Comparison of ENCODE assay signal across 1 cellular context in the genomic region with DNA sequence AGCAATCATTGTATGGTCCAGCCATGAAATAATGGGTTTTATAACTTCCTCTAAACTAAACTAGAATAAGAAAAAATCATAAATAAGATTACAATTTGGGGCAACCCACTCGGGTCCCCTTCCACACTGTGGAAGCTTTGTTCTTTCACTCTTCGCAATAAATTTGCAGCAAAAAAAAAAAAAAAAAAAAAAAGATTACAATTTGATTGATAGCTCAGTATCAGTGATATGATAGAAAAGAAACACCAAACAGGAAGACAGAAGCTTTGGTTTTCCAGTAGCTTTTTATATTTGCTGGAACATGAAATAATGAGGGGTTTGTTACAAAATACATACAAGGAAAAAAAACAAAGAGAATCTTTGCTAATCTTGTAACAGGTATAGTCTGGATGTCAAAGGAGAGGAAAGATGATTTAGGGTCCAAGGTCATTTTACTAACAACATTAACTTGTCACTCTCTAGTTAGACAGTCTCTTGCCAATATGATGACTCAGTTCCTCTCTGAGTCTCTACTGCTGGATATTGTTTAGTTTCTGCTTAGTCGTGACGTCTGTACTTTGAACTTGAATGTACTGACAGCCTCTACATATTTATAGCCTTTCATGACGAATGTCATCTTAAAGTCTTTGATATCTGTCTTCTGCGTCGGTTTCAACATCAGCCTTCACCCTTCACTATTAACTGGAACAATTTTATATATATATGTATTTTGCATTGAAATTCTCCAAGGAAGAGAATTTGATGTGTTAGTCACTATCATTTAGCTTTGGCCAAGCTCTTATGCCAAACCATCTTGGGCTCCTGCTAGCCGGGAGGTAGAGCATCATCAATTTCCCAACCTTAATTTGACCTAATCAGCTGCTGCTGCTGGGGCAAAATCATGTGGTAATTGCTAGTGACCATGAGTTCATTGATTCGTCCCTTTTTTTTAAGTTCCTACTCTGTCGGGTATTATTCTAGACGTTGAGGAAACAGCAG.
TF ChIP-seq lines count a peak whose summit lies in the region.

No MANE protein-coding gene starts in this region.

TF ChIP-seq in K562, 482 proteins besides CTCF, POLR2A, EP300 and RAD21 (continued from another document):
- TF ChIP-seq, protein P1, sequence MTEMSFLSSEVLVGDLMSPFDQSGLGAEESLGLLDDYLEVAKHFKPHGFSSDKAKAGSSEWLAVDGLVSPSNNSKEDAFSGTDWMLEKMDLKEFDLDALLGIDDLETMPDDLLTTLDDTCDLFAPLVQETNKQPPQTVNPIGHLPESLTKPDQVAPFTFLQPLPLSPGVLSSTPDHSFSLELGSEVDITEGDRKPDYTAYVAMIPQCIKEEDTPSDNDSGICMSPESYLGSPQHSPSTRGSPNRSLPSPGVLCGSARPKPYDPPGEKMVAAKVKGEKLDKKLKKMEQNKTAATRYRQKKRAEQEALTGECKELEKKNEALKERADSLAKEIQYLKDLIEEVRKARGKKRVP (CRISPR knock-in tag; IDR thresholded peaks at IDR 0.05) = no peak
- TF ChIP-seq SP2 (IDR thresholded peaks at IDR 0.05; ENCODE audit: extremely low read depth, low read depth, low read length, poor library complexity, severe bottlenecking) (no peak), ZNF282 (CRISPR knock-in tag; IDR thresholded peaks at IDR 0.05) (no peak), FOXK2 (conservative IDR thresholded peaks at IDR 0.05 in 1 of 2, IDR thresholded peaks at IDR 0.05 in 1 of 2; ENCODE audit: low read depth in 2 of 2) (no peak), USF2 (CRISPR knock-in tag; IDR thresholded peaks at IDR 0.05) (no peak), SMARCC2 (IDR thresholded peaks at IDR 0.05; ENCODE audit: low read depth) (peak; percentile 65; the same call in 1 of the 2 replicates), KLF6 (CRISPR knock-in tag; IDR thresholded peaks at IDR 0.05; ENCODE audit: borderline replicate concordance) (no peak), NCOA2 (IDR thresholded peaks at IDR 0.05; ENCODE audit: partially characterized antibody in 2 of 2) (no peak), WHSC1 (IDR thresholded peaks at IDR 0.05; ENCODE audit: low read length) (no peak), CBX5 (IDR thresholded peaks at IDR 0.05; ENCODE audit: borderline replicate concordance, low read depth) (no peak), HNRNPH1 (optimal IDR thresholded peaks at IDR 0.05; ENCODE audit: low read depth, low read length) (no peak), E2F3 (CRISPR knock-in tag; IDR thresholded peaks at IDR 0.05) (no peak), TAL1 (IDR thresholded peaks at IDR 0.05) (no peak), POLR3A (IDR thresholded peaks at IDR 0.05; ENCODE audit: borderline replicate concordance, extremely low read depth, insufficient read depth, insufficient read length) (no peak), GTF2A2 (tag; IDR thresholded peaks at IDR 0.05) (no peak), XRCC4 (IDR thresholded peaks at IDR 0.05; ENCODE audit: extremely low read depth, insufficient read depth, insufficient read length) (no peak), TRIM28 (IDR thresholded peaks at IDR 0.05) (no peak), ZNF253 (CRISPR knock-in tag; conservative IDR thresholded peaks at IDR 0.05) (no peak), GABPA (tag; conservative IDR thresholded peaks at IDR 0.05; ENCODE audit: low read depth) (peak; percentile 47), ELF2 (CRISPR knock-in tag; IDR thresholded peaks at IDR 0.05) (no peak), CBX1 (IDR thresholded peaks at IDR 0.05; ENCODE audit: low read depth) (no peak), MNT (conservative IDR thresholded peaks at IDR 0.05) (no peak; a peak in 1 of 4 replicates), NKRF (IDR thresholded peaks at IDR 0.05; ENCODE audit: borderline replicate concordance) (no peak), TCF7L2 (IDR thresholded peaks at IDR 0.05; ENCODE audit: low read depth, low read length) (no peak), GTF2F1 (IDR thresholded peaks at IDR 0.05; ENCODE audit: low read depth, low read length) (no peak), HNRNPL (IDR thresholded peaks at IDR 0.05; ENCODE audit: low read depth, low read length) (no peak), GMEB1 (CRISPR knock-in tag; IDR thresholded peaks at IDR 0.05) (no peak), MTA3 (IDR thresholded peaks at IDR 0.05; ENCODE audit: borderline replicate concordance) (no peak), CREM (IDR thresholded peaks at IDR 0.05; ENCODE audit: low read depth) (peak; percentile 87), NCOR1 (IDR thresholded peaks at IDR 0.05) (0 out of 2 replicates have a peak, but pooled peaks have one; percentile 27), ZSCAN32 (CRISPR knock-in tag; IDR thresholded peaks at IDR 0.05) (no peak)
- TF ChIP-seq, protein P2, sequence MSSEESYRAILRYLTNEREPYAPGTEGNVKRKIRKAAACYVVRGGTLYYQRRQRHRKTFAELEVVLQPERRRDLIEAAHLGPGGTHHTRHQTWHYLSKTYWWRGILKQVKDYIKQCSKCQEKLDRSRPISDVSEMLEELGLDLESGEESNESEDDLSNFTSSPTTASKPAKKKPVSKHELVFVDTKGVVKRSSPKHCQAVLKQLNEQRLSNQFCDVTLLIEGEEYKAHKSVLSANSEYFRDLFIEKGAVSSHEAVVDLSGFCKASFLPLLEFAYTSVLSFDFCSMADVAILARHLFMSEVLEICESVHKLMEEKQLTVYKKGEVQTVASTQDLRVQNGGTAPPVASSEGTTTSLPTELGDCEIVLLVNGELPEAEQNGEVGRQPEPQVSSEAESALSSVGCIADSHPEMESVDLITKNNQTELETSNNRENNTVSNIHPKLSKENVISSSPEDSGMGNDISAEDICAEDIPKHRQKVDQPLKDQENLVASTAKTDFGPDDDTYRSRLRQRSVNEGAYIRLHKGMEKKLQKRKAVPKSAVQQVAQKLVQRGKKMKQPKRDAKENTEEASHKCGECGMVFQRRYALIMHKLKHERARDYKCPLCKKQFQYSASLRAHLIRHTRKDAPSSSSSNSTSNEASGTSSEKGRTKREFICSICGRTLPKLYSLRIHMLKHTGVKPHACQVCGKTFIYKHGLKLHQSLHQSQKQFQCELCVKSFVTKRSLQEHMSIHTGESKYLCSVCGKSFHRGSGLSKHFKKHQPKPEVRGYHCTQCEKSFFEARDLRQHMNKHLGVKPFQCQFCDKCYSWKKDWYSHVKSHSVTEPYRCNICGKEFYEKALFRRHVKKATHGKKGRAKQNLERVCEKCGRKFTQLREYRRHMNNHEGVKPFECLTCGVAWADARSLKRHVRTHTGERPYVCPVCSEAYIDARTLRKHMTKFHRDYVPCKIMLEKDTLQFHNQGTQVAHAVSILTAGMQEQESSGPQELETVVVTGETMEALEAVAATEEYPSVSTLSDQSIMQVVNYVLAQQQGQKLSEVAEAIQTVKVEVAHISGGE (CRISPR knock-in tag; IDR thresholded peaks at IDR 0.05) = no peak
- TF ChIP-seq, protein P3, sequence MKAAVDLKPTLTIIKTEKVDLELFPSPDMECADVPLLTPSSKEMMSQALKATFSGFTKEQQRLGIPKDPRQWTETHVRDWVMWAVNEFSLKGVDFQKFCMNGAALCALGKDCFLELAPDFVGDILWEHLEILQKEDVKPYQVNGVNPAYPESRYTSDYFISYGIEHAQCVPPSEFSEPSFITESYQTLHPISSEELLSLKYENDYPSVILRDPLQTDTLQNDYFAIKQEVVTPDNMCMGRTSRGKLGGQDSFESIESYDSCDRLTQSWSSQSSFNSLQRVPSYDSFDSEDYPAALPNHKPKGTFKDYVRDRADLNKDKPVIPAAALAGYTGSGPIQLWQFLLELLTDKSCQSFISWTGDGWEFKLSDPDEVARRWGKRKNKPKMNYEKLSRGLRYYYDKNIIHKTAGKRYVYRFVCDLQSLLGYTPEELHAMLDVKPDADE (conservative IDR thresholded peaks at IDR 0.05; ENCODE audit: control insufficient read depth, low read depth, low read length) = no peak
- TF ChIP-seq, protein P4, sequence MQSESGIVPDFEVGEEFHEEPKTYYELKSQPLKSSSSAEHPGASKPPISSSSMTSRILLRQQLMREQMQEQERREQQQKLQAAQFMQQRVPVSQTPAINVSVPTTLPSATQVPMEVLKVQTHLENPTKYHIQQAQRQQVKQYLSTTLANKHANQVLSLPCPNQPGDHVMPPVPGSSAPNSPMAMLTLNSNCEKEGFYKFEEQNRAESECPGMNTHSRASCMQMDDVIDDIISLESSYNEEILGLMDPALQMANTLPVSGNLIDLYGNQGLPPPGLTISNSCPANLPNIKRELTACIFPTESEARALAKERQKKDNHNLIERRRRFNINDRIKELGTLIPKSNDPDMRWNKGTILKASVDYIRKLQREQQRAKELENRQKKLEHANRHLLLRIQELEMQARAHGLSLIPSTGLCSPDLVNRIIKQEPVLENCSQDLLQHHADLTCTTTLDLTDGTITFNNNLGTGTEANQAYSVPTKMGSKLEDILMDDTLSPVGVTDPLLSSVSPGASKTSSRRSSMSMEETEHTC (IDR thresholded peaks at IDR 0.05) = no peak
- TF ChIP-seq, protein P5, sequence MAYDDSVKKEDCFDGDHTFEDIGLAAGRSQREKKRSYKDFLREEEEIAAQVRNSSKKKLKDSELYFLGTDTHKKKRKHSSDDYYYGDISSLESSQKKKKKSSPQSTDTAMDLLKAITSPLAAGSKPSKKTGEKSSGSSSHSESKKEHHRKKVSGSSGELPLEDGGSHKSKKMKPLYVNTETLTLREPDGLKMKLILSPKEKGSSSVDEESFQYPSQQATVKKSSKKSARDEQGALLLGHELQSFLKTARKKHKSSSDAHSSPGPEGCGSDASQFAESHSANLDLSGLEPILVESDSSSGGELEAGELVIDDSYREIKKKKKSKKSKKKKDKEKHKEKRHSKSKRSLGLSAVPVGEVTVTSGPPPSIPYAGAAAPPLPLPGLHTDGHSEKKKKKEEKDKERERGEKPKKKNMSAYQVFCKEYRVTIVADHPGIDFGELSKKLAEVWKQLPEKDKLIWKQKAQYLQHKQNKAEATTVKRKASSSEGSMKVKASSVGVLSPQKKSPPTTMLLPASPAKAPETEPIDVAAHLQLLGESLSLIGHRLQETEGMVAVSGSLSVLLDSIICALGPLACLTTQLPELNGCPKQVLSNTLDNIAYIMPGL (CRISPR knock-in tag; IDR thresholded peaks at IDR 0.05) = no peak
TF ChIP-seq in K562: peak in this region for 59.
